Comparison of ENCODE assay signal across 8 cellular contexts in the genomic region with DNA sequence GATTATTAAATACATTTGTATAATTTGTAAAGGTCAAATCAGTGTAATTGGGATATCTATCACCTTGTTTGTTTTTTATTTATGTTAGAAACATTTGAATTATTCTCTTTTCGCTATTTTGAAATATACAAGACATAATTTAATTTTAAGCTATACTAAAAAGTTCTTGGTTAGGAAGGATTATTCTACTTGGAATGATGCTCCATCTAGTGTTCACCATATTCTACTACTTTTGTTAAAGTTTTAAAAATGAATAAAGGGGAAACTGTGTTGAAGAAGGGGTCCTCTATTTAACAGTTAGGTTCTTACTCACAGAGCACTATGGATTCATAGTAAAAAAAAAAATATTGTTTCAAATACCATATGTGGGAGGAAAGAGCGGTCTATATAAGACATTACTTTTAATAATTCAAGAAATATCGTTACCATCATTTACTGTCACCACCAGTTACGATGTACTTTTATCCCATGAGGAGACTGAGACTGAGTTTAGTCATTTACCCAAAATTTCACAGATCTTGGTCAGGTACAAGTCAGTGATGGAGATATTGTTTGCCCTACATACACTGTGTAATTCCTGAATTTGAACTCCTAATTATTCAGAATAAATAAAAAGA. TPM values are rescaled to one million over a fixed set of nuclear protein-coding genes. Genes with fewer than 3 reads are reported as not detected.
DNase-seq lines count a peak whose midpoint lies in the region; ATAC-seq and TF ChIP-seq lines count a peak whose summit lies in the region.

No MANE protein-coding gene starts in this region.

- ATAC-seq in heart left ventricle (no peak), SK-N-SH treated with all-trans-retinoic acid at 6 μM for 48 hours (peak; percentile 58; the same call in 1 of the 3 replicates), HG03460 (IDR thresholded peaks at IDR 0.05; ENCODE audit: unreplicated experiment) (no peak), GM21526 (IDR thresholded peaks at IDR 0.05; ENCODE audit: low FRiP score, unreplicated experiment) (no peak)

- H3K4me3 ChIP-seq in heart left ventricle (no peak overlapping the region), foreskin fibroblast (ENCODE audit: low read depth in 1 of 2, low read length in 2 of 2) (no peak overlapping the region)

- H3K9me3 Mint-ChIP-seq in type B pancreatic cell: no peaks in the 10 kb centered on the region

- WGBS in heart left ventricle, 4 donors: 86 to 91% (median 90%) methylated on average over 4 of the region's 4 CpGs

- H3K9me3 ChIP-seq in heart left ventricle: peaks cover 0 to 3% (median 0%) of the 10 kb centered on the region in 12 donors

- H3K4me1 Mint-ChIP-seq in type B pancreatic cell (ENCODE audit: unreplicated experiment): peaks cover 20% of the 10 kb centered on the region

- peaks cover 4 to 43% (median 29%) of the 10 kb centered on the region in 12 donors for H3K4me1 ChIP-seq in heart left ventricle

- H3K27ac ChIP-seq in heart left ventricle: peak overlapping the region in 1 of 12 donors; percentile 4

- no peaks in the 10 kb centered on the region for H3K27me3 ChIP-seq in heart left ventricle

- DNase-seq in heart left ventricle: no peak
- no peak for DNase-seq in cardiac septum (ENCODE audit: low spot score)
- peak in 1 of 2 donors; percentile 35 for DNase-seq in foreskin fibroblast
- no peak for DNase-seq in type B pancreatic cell (ENCODE audit: extremely low spot score, unreplicated experiment)
- no peak for DNase-seq in glomerular visceral epithelial cell (ENCODE audit: extremely low spot score)

- no peak overlapping the region for H3K27ac Mint-ChIP-seq in type B pancreatic cell

- no peaks in the 10 kb centered on the region for H3K36me3 ChIP-seq in heart left ventricle

- TF ChIP-seq POLR2A in heart left ventricle (IDR thresholded peaks at IDR 0.05): no peak

- TF ChIP-seq CTCF in heart left ventricle (IDR thresholded peaks at IDR 0.05): peak in 11 of 12 donors; percentile 39 to 79 (median 64)
- peak; percentile 28 for TF ChIP-seq CTCF in foreskin fibroblast (IDR thresholded peaks at IDR 0.05; ENCODE audit: low read depth, low read length)
- TF ChIP-seq CTCF in type B pancreatic cell (conservative IDR thresholded peaks at IDR 0.05): peak; percentile 55

- H3K27me3 Mint-ChIP-seq in type B pancreatic cell: no peaks in the 10 kb centered on the region

- no peaks in the 10 kb centered on the region for H3K36me3 Mint-ChIP-seq in type B pancreatic cell

- intact Hi-C loops in heart left ventricle (cut with DNase I) (loop anchor here in 9 of 10 donors (1.0 to 5.0 kb wide), 7 partner anchors 56 to 164 kb away; no protein-coding TSS in a partner anchor), cardiac septum (cut with DNase I) (loop anchor here (2.0 to 5.0 kb wide), 2 partner anchors 56 to 164 kb away; no protein-coding TSS in a partner anchor)

- H3K4me3 Mint-ChIP-seq in type B pancreatic cell: no peak overlapping the region

TF ChIP-seq in SK-N-SH treated with all-trans-retinoic acid at 6 μM for 48 hours, 23 proteins besides CTCF, POLR2A, EP300 and RAD21:
- TF ChIP-seq, protein P1, sequence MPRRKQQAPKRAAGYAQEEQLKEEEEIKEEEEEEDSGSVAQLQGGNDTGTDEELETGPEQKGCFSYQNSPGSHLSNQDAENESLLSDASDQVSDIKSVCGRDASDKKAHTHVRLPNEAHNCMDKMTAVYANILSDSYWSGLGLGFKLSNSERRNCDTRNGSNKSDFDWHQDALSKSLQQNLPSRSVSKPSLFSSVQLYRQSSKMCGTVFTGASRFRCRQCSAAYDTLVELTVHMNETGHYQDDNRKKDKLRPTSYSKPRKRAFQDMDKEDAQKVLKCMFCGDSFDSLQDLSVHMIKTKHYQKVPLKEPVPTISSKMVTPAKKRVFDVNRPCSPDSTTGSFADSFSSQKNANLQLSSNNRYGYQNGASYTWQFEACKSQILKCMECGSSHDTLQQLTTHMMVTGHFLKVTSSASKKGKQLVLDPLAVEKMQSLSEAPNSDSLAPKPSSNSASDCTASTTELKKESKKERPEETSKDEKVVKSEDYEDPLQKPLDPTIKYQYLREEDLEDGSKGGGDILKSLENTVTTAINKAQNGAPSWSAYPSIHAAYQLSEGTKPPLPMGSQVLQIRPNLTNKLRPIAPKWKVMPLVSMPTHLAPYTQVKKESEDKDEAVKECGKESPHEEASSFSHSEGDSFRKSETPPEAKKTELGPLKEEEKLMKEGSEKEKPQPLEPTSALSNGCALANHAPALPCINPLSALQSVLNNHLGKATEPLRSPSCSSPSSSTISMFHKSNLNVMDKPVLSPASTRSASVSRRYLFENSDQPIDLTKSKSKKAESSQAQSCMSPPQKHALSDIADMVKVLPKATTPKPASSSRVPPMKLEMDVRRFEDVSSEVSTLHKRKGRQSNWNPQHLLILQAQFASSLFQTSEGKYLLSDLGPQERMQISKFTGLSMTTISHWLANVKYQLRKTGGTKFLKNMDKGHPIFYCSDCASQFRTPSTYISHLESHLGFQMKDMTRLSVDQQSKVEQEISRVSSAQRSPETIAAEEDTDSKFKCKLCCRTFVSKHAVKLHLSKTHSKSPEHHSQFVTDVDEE (CRISPR knock-in tag; IDR thresholded peaks at IDR 0.05): no peak
- TF ChIP-seq, protein P2, sequence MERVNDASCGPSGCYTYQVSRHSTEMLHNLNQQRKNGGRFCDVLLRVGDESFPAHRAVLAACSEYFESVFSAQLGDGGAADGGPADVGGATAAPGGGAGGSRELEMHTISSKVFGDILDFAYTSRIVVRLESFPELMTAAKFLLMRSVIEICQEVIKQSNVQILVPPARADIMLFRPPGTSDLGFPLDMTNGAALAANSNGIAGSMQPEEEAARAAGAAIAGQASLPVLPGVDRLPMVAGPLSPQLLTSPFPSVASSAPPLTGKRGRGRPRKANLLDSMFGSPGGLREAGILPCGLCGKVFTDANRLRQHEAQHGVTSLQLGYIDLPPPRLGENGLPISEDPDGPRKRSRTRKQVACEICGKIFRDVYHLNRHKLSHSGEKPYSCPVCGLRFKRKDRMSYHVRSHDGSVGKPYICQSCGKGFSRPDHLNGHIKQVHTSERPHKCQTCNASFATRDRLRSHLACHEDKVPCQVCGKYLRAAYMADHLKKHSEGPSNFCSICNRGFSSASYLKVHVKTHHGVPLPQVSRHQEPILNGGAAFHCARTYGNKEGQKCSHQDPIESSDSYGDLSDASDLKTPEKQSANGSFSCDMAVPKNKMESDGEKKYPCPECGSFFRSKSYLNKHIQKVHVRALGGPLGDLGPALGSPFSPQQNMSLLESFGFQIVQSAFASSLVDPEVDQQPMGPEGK (CRISPR knock-in tag; IDR thresholded peaks at IDR 0.05; ENCODE audit: borderline replicate concordance): no peak
- TF ChIP-seq ZNF70 (CRISPR knock-in tag; IDR thresholded peaks at IDR 0.05): no peak

RNA-seq across cellular contexts. Expression of a gene that starts 6.3 kb away (rescaled TPM):
- 100 to 1,000 TPM; 125 to 239 (median 154) TPM for total RNA-seq in heart left ventricle
- polyA plus RNA-seq in heart left ventricle: 100 to 1,000 TPM; 129 to 148 TPM
- 191 TPM for total RNA-seq in cardiac septum
- 30.7 and 35.3 TPM in 2 replicates for total RNA-seq in type B pancreatic cell (ENCODE audit: low replicate concordance)
